14 cellular contexts compared by ENCODE assay signal in genomic region chr4:146098397-146098796, GRCh38.
DNase-seq lines count a peak whose midpoint lies in the region; ATAC-seq lines count a peak whose summit lies in the region.
"Had no signal": no experiment of that assay in that cellular context is flagged by ENCODE, and none has a peak within 500 bp of the region (broad histone marks: within the 10 kb centered on the region; RNA-seq: fewer than 3 reads in every experiment).

No MANE protein-coding gene starts in this region.

- no peak overlapping the region for H3K27ac Mint-ChIP-seq in activated naive CD8-positive, alpha-beta T cell treated with anti-CD3 and anti-CD28 coated beads for 36 hours

- H3K36me3 Mint-ChIP-seq in activated naive CD8-positive, alpha-beta T cell treated with anti-CD3 and anti-CD28 coated beads for 36 hours = no peaks in the 10 kb centered on the region

- no peaks in the 10 kb centered on the region for H3K4me1 Mint-ChIP-seq in activated naive CD8-positive, alpha-beta T cell treated with anti-CD3 and anti-CD28 coated beads for 36 hours

- peaks cover 3% of the 10 kb centered on the region for H3K27me3 Mint-ChIP-seq in activated naive CD8-positive, alpha-beta T cell treated with anti-CD3 and anti-CD28 coated beads for 36 hours

- H3K4me3 Mint-ChIP-seq in activated naive CD8-positive, alpha-beta T cell treated with anti-CD3 and anti-CD28 coated beads for 36 hours = no peak overlapping the region

- no peak for DNase-seq in NCI-H2107 (lab: John Stamatoyannopoulos, UW)
- DNase-seq in activated CD8-positive, alpha-beta memory T cell treated with anti-CD3 and anti-CD28 coated beads, Interleukin-2, amount 50 U/mL, for 4 hours = no peak
- no peak for DNase-seq in activated naive CD8-positive, alpha-beta T cell treated with anti-CD3 and anti-CD28 coated beads for 36 hours
- no peak for DNase-seq in NK-92 (lab: John Stamatoyannopoulos, UW; ENCODE audit: unreplicated experiment)
- DNase-seq: activated T-cell treated with anti-CD3 and anti-CD28 coated beads, Interleukin-2, amount 50 U/mL, for 1 hour; GOT3; NCI-H2029 treated with DMSO at 0.1 percent for 48 hours; stimulated activated CD4-positive, alpha-beta T cell treated with anti-CD3 and anti-CD28 coated beads, Interleukin-4, amount 100 ng/mL, for 24 hours; substantia nigra; T1000 had no signal

- H3K9me3 Mint-ChIP-seq in activated naive CD8-positive, alpha-beta T cell treated with anti-CD3 and anti-CD28 coated beads for 36 hours = no peaks in the 10 kb centered on the region

- ATAC-seq in GM18499 (IDR thresholded peaks at IDR 0.05; ENCODE audit: insufficient read depth, unreplicated experiment) = peak; percentile 59
- peak; percentile 52 for ATAC-seq in GM19467 (IDR thresholded peaks at IDR 0.05; ENCODE audit: unreplicated experiment)
- peak; percentile 73 for ATAC-seq in HG02884 (IDR thresholded peaks at IDR 0.05; ENCODE audit: unreplicated experiment)
- peak; percentile 71 for ATAC-seq in HG03521 (IDR thresholded peaks at IDR 0.05; ENCODE audit: unreplicated experiment)
